Comparison of ENCODE assay signal across 1 cellular context in genomic region chr14:61661471-61661988, GRCh38.
TF ChIP-seq lines count a peak whose summit lies in the region.

No MANE protein-coding gene starts in this region.

TF ChIP-seq in GM12878, 131 proteins besides CTCF, POLR2A, EP300 and RAD21 (continued from another document):
- TF ChIP-seq ATF2 (IDR thresholded peaks at IDR 0.05; ENCODE audit: low read length) = peak; percentile 73
- TF ChIP-seq ZNF384 (IDR thresholded peaks at IDR 0.05; ENCODE audit: borderline replicate concordance, low read depth, low read length) = 0 out of 2 replicates have a peak, but pooled peaks have one; percentile 13
- TF ChIP-seq SRF (IDR thresholded peaks at IDR 0.05; ENCODE audit: low read depth in 2 of 2, low read length in 2 of 2) = no peak
- peak; percentile 59; the same call in 1 of the 2 replicates for TF ChIP-seq CBFB (IDR thresholded peaks at IDR 0.05; ENCODE audit: low read depth)
- peak; percentile 38; the same call in 1 of the 2 replicates for TF ChIP-seq IRF4 (IDR thresholded peaks at IDR 0.05; ENCODE audit: low read depth, low read length)
- TF ChIP-seq CREM (IDR thresholded peaks at IDR 0.05; ENCODE audit: low read depth) = 0 out of 2 replicates have a peak, but pooled peaks have one; percentile 19
- no peak for TF ChIP-seq CHD2 (IDR thresholded peaks at IDR 0.05; ENCODE audit: borderline replicate concordance, low read depth, low read length)
- no peak for TF ChIP-seq IRF5 (IDR thresholded peaks at IDR 0.05; ENCODE audit: borderline replicate concordance)
- peak; percentile 19 for TF ChIP-seq SKIL (IDR thresholded peaks at IDR 0.05; ENCODE audit: low read depth, poor library complexity, severe bottlenecking)
- TF ChIP-seq MXI1 (IDR thresholded peaks at IDR 0.05; ENCODE audit: low read depth, low read length) = no peak
- TF ChIP-seq SMC3 (IDR thresholded peaks at IDR 0.05; ENCODE audit: borderline replicate concordance, low read length) = peak; percentile 21; the same call in 1 of the 2 replicates
- no peak for TF ChIP-seq LARP7 (IDR thresholded peaks at IDR 0.05)
- 0 out of 2 replicates have a peak, but pooled peaks have one; percentile 20 for TF ChIP-seq CBX5 (IDR thresholded peaks at IDR 0.05; ENCODE audit: low read depth)
TF ChIP-seq in GM12878: peak in this region for 19.
